ENCODE assay signal across 9 cellular contexts in the genomic region with DNA sequence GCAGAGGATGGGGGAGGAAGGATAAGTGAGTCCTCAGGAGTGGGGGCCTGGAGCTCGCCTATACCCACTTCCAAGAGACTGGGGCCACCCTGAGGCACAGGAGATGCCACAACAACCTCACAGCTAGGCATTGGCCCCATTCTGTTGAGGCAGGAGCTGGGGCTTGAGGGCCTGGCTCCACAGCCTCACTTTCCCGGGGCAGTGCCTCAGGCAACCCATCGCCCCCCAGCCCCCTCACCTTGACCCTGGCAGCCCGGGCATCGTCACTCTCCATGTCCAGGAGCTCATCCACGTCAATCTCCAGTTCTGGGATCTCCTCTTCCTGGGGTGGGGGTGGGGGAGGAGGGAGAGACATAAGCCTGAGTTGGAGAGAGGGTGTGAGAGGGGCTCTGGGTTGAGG. TPM values are rescaled to one million over a fixed set of nuclear protein-coding genes. Genes with fewer than 3 reads are reported as not detected.
DNase-seq lines count a peak whose midpoint lies in the region; ATAC-seq and TF ChIP-seq lines count a peak whose summit lies in the region.
"Had no signal": no experiment of that assay in that cellular context is flagged by ENCODE, and none has a peak within 500 bp of the region (broad histone marks: within the 10 kb centered on the region; RNA-seq: fewer than 3 reads in every experiment).

No MANE protein-coding gene starts in this region.

- peaks cover 21 to 62% of the 10 kb centered on the region in 2 donors for H3K4me1 Mint-ChIP-seq in natural killer cell

- H3K27ac Mint-ChIP-seq in natural killer cell = peak overlapping the region in 1 of 2 donors; percentile 81

- H3K9me3 Mint-ChIP-seq in natural killer cell = no peaks in the 10 kb centered on the region

- ATAC-seq in natural killer cell = no peak

- H3K27me3 ChIP-seq in BE2C = no peaks in the 10 kb centered on the region
- H3K27me3 ChIP-seq: testis had no signal

- TF ChIP-seq CTCF in BE2C (IDR thresholded peaks at IDR 0.05; ENCODE audit: low read depth, low read length) = no peak
- no peak for TF ChIP-seq CTCF in LNCaP clone FGC (IDR thresholded peaks at IDR 0.05; ENCODE audit: control insufficient read depth, extremely low read depth, insufficient read depth)
- no peak for TF ChIP-seq CTCF in coronary artery (IDR thresholded peaks at IDR 0.05)
- no peak for TF ChIP-seq CTCF in natural killer cell (IDR thresholded peaks at IDR 0.05)

- peaks cover 4% of the 10 kb centered on the region for H3K4me1 ChIP-seq in BE2C

- H3K4me3 ChIP-seq in BE2C (ENCODE audit: low read depth, low read length) (peak overlapping the region; percentile 81), LNCaP clone FGC (ENCODE audit: low read depth, low read length) (peak overlapping the region; percentile 96), coronary artery (peak overlapping the region; percentile 81)

- intact Hi-C loops in natural killer cell (cut with micrococcal nuclease) = no loop called here

- DNase-seq in BE2C (no peak), LNCaP clone FGC (ENCODE audit: low read depth) (no peak), coronary artery (ENCODE audit: low spot score) (no peak), natural killer cell (no peak), 8988T (no peak), HT-29 (ENCODE audit: low spot score) (no peak), NCI-H345 (lab: John Stamatoyannopoulos, UW) (no peak), NK-92 (lab: John Stamatoyannopoulos, UW; ENCODE audit: unreplicated experiment) (no peak)

- peak overlapping the region; percentile 81 for H3K4me3 Mint-ChIP-seq in natural killer cell

- H3K27ac ChIP-seq in coronary artery = peak overlapping the region; percentile 87 to 95

- H3K27me3 Mint-ChIP-seq in natural killer cell (ENCODE audit: low read depth in 2 of 2) = no peaks in the 10 kb centered on the region

- H3K9me3 ChIP-seq in BE2C = no peaks in the 10 kb centered on the region
- H3K9me3 ChIP-seq: testis had no signal

- H3K36me3 Mint-ChIP-seq in natural killer cell = no peaks in the 10 kb centered on the region

- H3K36me3 ChIP-seq in BE2C = no peaks in the 10 kb centered on the region

RNA-seq across cellular contexts. Expression of gene PPP1R14B, which starts 1.8 kb away (rescaled TPM):
- polyA plus RNA-seq in BE2C (2012; ENCODE audit: insufficient read depth, insufficient read length, low read depth) = 310 TPM
- 10 to 100 TPM; 16.9 to 21.3 (median 21.0) TPM for total RNA-seq in natural killer cell
- total RNA-seq in HT-29 (2014; rRNA removed; shearing (Covaris generic)) = 643 and 699 TPM in 2 replicates

RNA-seq across cellular contexts. Expression of gene FKBP2, which starts 4.1 kb away (rescaled TPM):
- polyA plus RNA-seq in BE2C (2012; ENCODE audit: insufficient read depth, insufficient read length, low read depth) = 110 TPM
- 10 to 100 TPM; 26.4 to 39.3 (median 30.3) TPM for total RNA-seq in natural killer cell
- total RNA-seq in HT-29 (2014; rRNA removed; shearing (Covaris generic)) = 241 and 259 TPM in 2 replicates

RNA-seq across cellular contexts. Expression of gene PLCB3, which starts 6.4 kb away (rescaled TPM):
- 18.9 TPM for polyA plus RNA-seq in BE2C (2012; ENCODE audit: insufficient read depth, insufficient read length, low read depth)
- total RNA-seq in natural killer cell = 1 to 10 TPM; 5.4 to 7.6 (median 5.5) TPM
- total RNA-seq in HT-29 (2014; rRNA removed; shearing (Covaris generic)) = 130 and 137 TPM in 2 replicates

RNA-seq across cellular contexts. Expression of gene VEGFB, which starts 10.6 kb away (rescaled TPM):
- polyA plus RNA-seq in BE2C (2012; ENCODE audit: insufficient read depth, insufficient read length, low read depth) = 31.4 TPM
- total RNA-seq in natural killer cell = 10 to 100 TPM; 30.7 to 38.7 (median 37.3) TPM
- 49.2 and 53.7 TPM in 2 replicates for total RNA-seq in HT-29 (2014; rRNA removed; shearing (Covaris generic))

RNA-seq across cellular contexts. Expression of gene DNAJC4, which starts 14.6 kb away (rescaled TPM):
- 20.3 TPM for polyA plus RNA-seq in BE2C (2012; ENCODE audit: insufficient read depth, insufficient read length, low read depth)
- total RNA-seq in natural killer cell = 10 to 100 TPM; 45.0 to 47.0 (median 46.6) TPM
- 19.5 and 23.5 TPM in 2 replicates for total RNA-seq in HT-29 (2014; rRNA removed; shearing (Covaris generic))

Comparison
In these comparisons a context has a peak if more than half of its experiments do, and no peak if none do; other contexts are left out.
1. RNA of gene PPP1R14B, which starts 1.8 kb away (total RNA-seq): 643 to 699 TPM in HT-29; 16.9 to 21.3 TPM in natural killer cell; every median in the first group is over 10 times any median in the second.
2. RNA of gene PLCB3, which starts 6.4 kb away (total RNA-seq): 130 to 137 TPM in HT-29; 5.4 to 7.6 TPM in natural killer cell; every median in the first group is over 10 times any median in the second.
3. Peak in every context shown above with its lines, with median percentiles within 50 percentile points of each other: H3K4me3 ChIP-seq.